1 cellular context compared by ENCODE assay signal in genomic region chrX:97446298-97446882, GRCh38.
TF ChIP-seq lines count a peak whose summit lies in the region.

No MANE protein-coding gene starts in this region.

TF ChIP-seq in H1, 55 proteins besides CTCF, POLR2A, EP300 and RAD21 (continued from another document):
- TF ChIP-seq CHD7 (IDR thresholded peaks at IDR 0.05; ENCODE audit: insufficient replicate concordance, low read length) (no peak), JUND (IDR thresholded peaks at IDR 0.05; ENCODE audit: low read length) (no peak), TAF7 (optimal IDR thresholded peaks at IDR 0.05; ENCODE audit: borderline replicate concordance, low read depth, low read length) (no peak), YY1 (IDR thresholded peaks at IDR 0.05; ENCODE audit: low read depth, low read length) (no peak), SP1 (IDR thresholded peaks at IDR 0.05; ENCODE audit: low read depth, low read length) (no peak), SIN3A (conservative IDR thresholded peaks at IDR 0.05 in 1 of 2, IDR thresholded peaks at IDR 0.05 in 1 of 2; ENCODE audit: low read depth in 1 of 2, low read length in 2 of 2) (no peak), RFX5 (IDR thresholded peaks at IDR 0.05; ENCODE audit: borderline replicate concordance, low read depth, low read length) (no peak), RNF2 (IDR thresholded peaks at IDR 0.05; ENCODE audit: borderline replicate concordance, low read depth, low read length, missing control alignments, poor library complexity, severe bottlenecking) (no peak), MAX (IDR thresholded peaks at IDR 0.05) (no peak)
